21 cellular contexts compared by ENCODE assay signal in genomic region chr2:54888146-54888545, GRCh38.
"Had no signal": no experiment of that assay in that cellular context is flagged by ENCODE, and none has a peak within 500 bp of the region (broad histone marks: within the 10 kb centered on the region; RNA-seq: fewer than 3 reads in every experiment).

No MANE protein-coding gene starts in this region.

- DNase-seq: IMR-90; MV-4-11; NCI-H1048; NCI-H1105 treated with DMSO at 0.1 percent for 48 hours; NCI-H1436; NCI-H187; NCI-H2029; NCI-H2081 treated with DMSO at 0.1 percent for 48 hours; NCI-H2227 treated with DMSO at 0.1 percent for 48 hours; NCI-H524; NCI-H526 treated with DMSO at 0.1 percent for 48 hours; NCI-H774; NK-92 treated with Interleukin-12 subunit alpha and Interleukin-12 subunit beta, amount 100 ng/mL, for 24 hours; PC-3; SHP77; T-helper 1 cell had no signal

- ATAC-seq: HepG2, Panc1, PC-3, SK-N-SH treated with all-trans-retinoic acid at 6 μM for 48 hours had no signal

- FAIRE-seq: HepG2 had no signal

- H3K4me2 ChIP-seq: KMS-11 had no signal

- H3K9ac ChIP-seq: KMS-11 had no signal

- H3K27ac ChIP-seq: KMS-11, RWPE1 had no signal
